Comparison of ENCODE assay signal across 1 cellular context in genomic region chr11:69819541-69820070, GRCh38.
A peak's percentile ranks its signal among the peaks of the same experiment; 100 is the strongest.
TF ChIP-seq lines count a peak whose summit lies in the region.

No MANE protein-coding gene starts in this region.

TF ChIP-seq in K562, 482 proteins besides CTCF, POLR2A, EP300 and RAD21:
- TF ChIP-seq SAFB (IDR thresholded peaks at IDR 0.05; ENCODE audit: borderline replicate concordance, low read depth, low read length) (peak; percentile 47; the same call in 1 of the 2 replicates), STAT6 (CRISPR knock-in tag; IDR thresholded peaks at IDR 0.05) (no peak), ZNF174 (CRISPR knock-in tag; IDR thresholded peaks at IDR 0.05) (no peak), ZNF232 (CRISPR knock-in tag; IDR thresholded peaks at IDR 0.05) (no peak), JUN (IDR thresholded peaks at IDR 0.05; ENCODE audit: borderline replicate concordance, low read depth, low read length) (no peak), JUN (CRISPR knock-in tag; IDR thresholded peaks at IDR 0.05; ENCODE audit: borderline replicate concordance) (no peak), CREB3 (tag; conservative IDR thresholded peaks at IDR 0.05; ENCODE audit: low read depth) (no peak)
